In the genomic region with DNA sequence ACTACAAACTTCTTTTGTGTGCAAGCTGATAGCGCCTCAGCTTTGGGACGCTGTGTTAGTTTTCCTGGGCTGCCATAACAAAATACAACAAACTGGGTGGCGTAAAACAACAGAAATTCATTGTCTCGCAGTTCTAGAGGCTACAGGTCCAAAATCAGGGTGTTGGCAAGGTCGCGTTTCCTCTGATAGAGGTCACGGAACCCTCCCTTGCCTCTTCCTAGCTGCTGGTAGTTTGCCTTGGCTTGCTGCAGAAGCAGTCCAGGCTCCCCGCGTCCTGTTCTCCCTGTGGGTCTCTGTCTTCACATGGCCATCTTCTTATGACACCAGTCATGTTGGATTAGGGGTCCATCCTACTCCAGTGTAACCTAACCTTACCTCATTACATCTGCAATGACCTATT, we compare ENCODE assay signal across 14 cellular contexts. TPM values are rescaled to one million over a fixed set of nuclear protein-coding genes. Genes with fewer than 3 reads are reported as not detected.
DNase-seq lines count a peak whose midpoint lies in the region; ATAC-seq, FAIRE-seq and TF ChIP-seq lines count a peak whose summit lies in the region.
"Had no signal": no experiment of that assay in that cellular context is flagged by ENCODE, and none has a peak within 500 bp of the region (broad histone marks: within the 10 kb centered on the region; RNA-seq: fewer than 3 reads in every experiment).

No MANE protein-coding gene starts in this region.

- no peaks in the 10 kb centered on the region for H3K79me2 ChIP-seq in HepG2 (ENCODE audit: insufficient read depth, low read length)

- WGBS in heart left ventricle, 4 donors: 69 to 74% (median 72%) methylated on average over 9 of the region's 9 CpGs
- 81% methylated on average over 9 of the region's 9 CpGs for WGBS in HepG2 (ENCODE audit: low lambda C conversion rate)
- WGBS in right lobe of liver (ENCODE audit: insufficient coverage, low coverage, low lambda C conversion rate, missing lambda C conversion rate): 69% methylated on average over 9 of the region's 9 CpGs

- peak in 1 of 5 donors; percentile 38 for DNase-seq in heart left ventricle
- no peak for DNase-seq in Right ventricle myocardium inferior (ENCODE audit: missing footprints)
- DNase-seq in HepG2 (ENCODE audit: low spot score): no peak
- DNase-seq in right lobe of liver: no peak
- peak; percentile 45 for DNase-seq in mesenteric fat pad (ENCODE audit: low spot score)
- DNase-seq in NOMO-1 treated with DMSO at 0.1 percent for 48 hours (lab: John Stamatoyannopoulos, UW; ENCODE audit: unreplicated experiment): no peak
- DNase-seq: 8988T, AML-193, DMS53, GOT3 had no signal

- TF ChIP-seq POLR2A in heart left ventricle (IDR thresholded peaks at IDR 0.05) (no peak), HepG2 (IDR thresholded peaks at IDR 0.05; ENCODE audit: insufficient read depth in 1 of 2, low read depth in 2 of 2, low read length in 2 of 2) (no peak), right lobe of liver (IDR thresholded peaks at IDR 0.05) (no peak)

- H3K36me3 ChIP-seq in heart left ventricle: no peaks in the 10 kb centered on the region
- H3K36me3 ChIP-seq in HepG2 (replicated peaks in 1 of 2; ENCODE audit: control insufficient read depth in 1 of 2, insufficient read depth in 2 of 2, low read length in 2 of 2): no peaks in the 10 kb centered on the region
- no peaks in the 10 kb centered on the region for H3K36me3 ChIP-seq in right lobe of liver
- H3K36me3 ChIP-seq: BLaER1, HAP-1 had no signal

- POLR2A ChIA-PET in HepG2 (lab: Yijun Ruan, JAX): no interaction called here

- H3K4me1 ChIP-seq in heart left ventricle: peaks cover 0 to 4% (median 0%) of the 10 kb centered on the region in 12 donors
- no peaks in the 10 kb centered on the region for H3K4me1 ChIP-seq in HepG2 (ENCODE audit: insufficient read depth, low read length)
- H3K4me1 ChIP-seq in right lobe of liver: no peaks in the 10 kb centered on the region

- H3K4me2 ChIP-seq in HepG2 (ENCODE audit: low read depth, low read length): no peak overlapping the region
- H3K4me2 ChIP-seq: BLaER1 had no signal

- H3K9me3 ChIP-seq in heart left ventricle (no peaks in the 10 kb centered on the region), HepG2 (ENCODE audit: low read length) (no peaks in the 10 kb centered on the region), right lobe of liver (no peaks in the 10 kb centered on the region)
- H3K9me3 ChIP-seq: BLaER1, HAP-1 had no signal

- BruUV-seq in HepG2 (replicated peaks; lab: Mats Ljungman, UMichigan): no TSS peak

- H4K20me1 ChIP-seq in HepG2 (ENCODE audit: insufficient read depth, low read length): no peaks in the 10 kb centered on the region
- H4K20me1 ChIP-seq: BLaER1 had no signal

- in situ Hi-C loops in HepG2 (cut with HindIII; ENCODE audit: extremely low pct_ligation_motif_present, low pct_unique_long_range_greater_than_20kb): no loop called here

- TF ChIP-seq CTCF in heart left ventricle (IDR thresholded peaks at IDR 0.05): no peak
- TF ChIP-seq CTCF in HepG2 (CRISPR knock-in tag; IDR thresholded peaks at IDR 0.05): no peak
- no peak for TF ChIP-seq CTCF in right lobe of liver (IDR thresholded peaks at IDR 0.05)

- intact Hi-C loops in heart left ventricle (cut with DNase I) (no loop called here), Right ventricle myocardium inferior (cut with DNase I) (no loop called here), HepG2 (cut with micrococcal nuclease; ENCODE audit: unreplicated experiment) (no loop called here), right lobe of liver (cut with DNase I) (no loop called here)

- CTCF ChIA-PET in HepG2 (lab: Yijun Ruan, JAX; ENCODE audit: low intra/inter-chr PET ratio, low total read pairs): no interaction called here

- ATAC-seq in heart left ventricle (peak in 3 of 4 donors; percentile 38 to 51 (median 43)), Right ventricle myocardium inferior (no peak), HepG2 (no peak), right lobe of liver (no peak), HG03520 (IDR thresholded peaks at IDR 0.05; ENCODE audit: unreplicated experiment) (no peak)

- no peak for FAIRE-seq in HepG2 (lab: Jason Lieb, UNC)
- FAIRE-seq: GM18507 had no signal

- no peaks in the 10 kb centered on the region for H3K27me3 ChIP-seq in heart left ventricle
- no peaks in the 10 kb centered on the region for H3K27me3 ChIP-seq in HepG2 (ENCODE audit: control insufficient read depth in 1 of 2, insufficient read depth in 2 of 2, low read length in 2 of 2)
- H3K27me3 ChIP-seq in right lobe of liver: no peaks in the 10 kb centered on the region
- H3K27me3 ChIP-seq: BLaER1 had no signal

- no peak for TF ChIP-seq RAD21 in HepG2 (CRISPR knock-in tag; IDR thresholded peaks at IDR 0.05)

- no peak overlapping the region for H3K9ac ChIP-seq in HepG2 (ENCODE audit: insufficient read depth, low read depth, low read length)
- H3K9ac ChIP-seq: BLaER1 had no signal

- TF ChIP-seq EP300 in HepG2 (IDR thresholded peaks at IDR 0.05; ENCODE audit: low read depth in 2 of 2, low read length in 2 of 2): no peak
- TF ChIP-seq EP300 in HepG2 (CRISPR knock-in tag; IDR thresholded peaks at IDR 0.05; ENCODE audit: borderline replicate concordance): no peak

- peak overlapping the region in 7 of 12 donors; percentile 4 to 47 (median 19) for H3K27ac ChIP-seq in heart left ventricle
- H3K27ac ChIP-seq in HepG2 (ENCODE audit: extremely low read length, insufficient read depth, low read length): no peak overlapping the region
- H3K27ac ChIP-seq in right lobe of liver: no peak overlapping the region
- H3K27ac ChIP-seq: BLaER1 had no signal

- H2AFZ ChIP-seq in HepG2 (ENCODE audit: low read length): peak overlapping the region; percentile 34

- H3K4me3 ChIP-seq in heart left ventricle: no peak overlapping the region
- no peak overlapping the region for H3K4me3 ChIP-seq in HepG2 (replicated peaks in 1 of 3; ENCODE audit: insufficient read depth in 1 of 3, low read depth in 2 of 3, low read length in 3 of 3)
- no peak overlapping the region for H3K4me3 ChIP-seq in right lobe of liver
- H3K4me3 ChIP-seq: BLaER1, HAP-1 had no signal

TF ChIP-seq in HepG2, 621 proteins besides CTCF, POLR2A, EP300 and RAD21 (continues in another document):
- TF ChIP-seq ZNF24 (IDR thresholded peaks at IDR 0.05) (no peak), KDM5B (CRISPR knock-in tag; IDR thresholded peaks at IDR 0.05; ENCODE audit: borderline replicate concordance) (no peak), TMF1 (CRISPR knock-in tag; IDR thresholded peaks at IDR 0.05; ENCODE audit: low read depth) (no peak), PRPF4 (IDR thresholded peaks at IDR 0.05; ENCODE audit: low read depth, low read length, poor library complexity, severe bottlenecking) (no peak), ZNF136 (CRISPR knock-in tag; IDR thresholded peaks at IDR 0.05; ENCODE audit: low read depth) (no peak), CC2D1A (CRISPR knock-in tag; IDR thresholded peaks at IDR 0.05) (no peak), ZSCAN21 (CRISPR knock-in tag; IDR thresholded peaks at IDR 0.05; ENCODE audit: borderline replicate concordance) (no peak), SAP130 (CRISPR knock-in tag; IDR thresholded peaks at IDR 0.05; ENCODE audit: low read depth) (no peak), HMG20A (CRISPR knock-in tag; IDR thresholded peaks at IDR 0.05; ENCODE audit: borderline replicate concordance) (no peak), ATAD3A (CRISPR knock-in tag; IDR thresholded peaks at IDR 0.05) (no peak), ASH2L (IDR thresholded peaks at IDR 0.05; ENCODE audit: insufficient read length, low read depth, low read length) (no peak), ZNF180 (CRISPR knock-in tag; IDR thresholded peaks at IDR 0.05; ENCODE audit: borderline replicate concordance, low read depth) (no peak), DR1 (CRISPR knock-in tag; IDR thresholded peaks at IDR 0.05) (no peak)
- TF ChIP-seq, protein P1, sequence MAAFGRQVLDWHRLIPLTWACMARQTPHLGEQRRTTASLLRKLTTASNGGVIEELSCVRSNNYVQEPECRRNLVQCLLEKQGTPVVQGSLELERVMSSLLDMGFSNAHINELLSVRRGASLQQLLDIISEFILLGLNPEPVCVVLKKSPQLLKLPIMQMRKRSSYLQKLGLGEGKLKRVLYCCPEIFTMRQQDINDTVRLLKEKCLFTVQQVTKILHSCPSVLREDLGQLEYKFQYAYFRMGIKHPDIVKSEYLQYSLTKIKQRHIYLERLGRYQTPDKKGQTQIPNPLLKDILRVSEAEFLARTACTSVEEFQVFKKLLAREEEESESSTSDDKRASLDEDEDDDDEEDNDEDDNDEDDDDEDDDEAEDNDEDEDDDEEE (CRISPR knock-in tag; IDR thresholded peaks at IDR 0.05): no peak

RNA-seq across cellular contexts. Expression of a gene that starts 32.8 kb away (rescaled TPM):
- total RNA-seq in heart left ventricle: 10 to 100 TPM; 20.1 to 55.8 (median 26.3) TPM
- polyA plus RNA-seq in heart left ventricle: 10 to 100 TPM; 10.1 to 30.9 TPM
- 32.8 TPM for total RNA-seq in Right ventricle myocardium inferior
- total RNA-seq in HepG2 (2016; rRNA removed; fragmentation: Illumina TruSeq; extraction: Trizol): 4.3 and 5.1 TPM in 2 replicates
- 1.6 and 1.9 TPM in 2 replicates for total RNA-seq in HepG2 (2016; cell fraction: cytosol; rRNA removed; fragmentation: Illumina TruSeq; extraction: Trizol; ENCODE audit: low read depth)
- total RNA-seq in HepG2 (2016; cell fraction: insoluble cytoplasmic fraction; rRNA removed; fragmentation: Illumina TruSeq; extraction: Trizol): 3.7 and 4.6 TPM in 2 replicates
- total RNA-seq in HepG2 (2016; cell fraction: membrane; rRNA removed; fragmentation: Illumina TruSeq; extraction: Trizol): 1.5 and 1.6 TPM in 2 replicates
- 3.5 and 3.8 TPM in 2 replicates for total RNA-seq in HepG2 (2016; cell fraction: nucleus; rRNA removed; fragmentation: Illumina TruSeq; extraction: Trizol)
- polyA plus RNA-seq in HepG2 (2011; rRNA removed): 3.0 and 3.3 TPM in 2 replicates
- polyA plus RNA-seq in HepG2 (2011; cell fraction: cytosol; rRNA removed): 0.86 and 1.8 TPM in 2 replicates
- 2.6 and 3.6 TPM in 2 replicates for polyA plus RNA-seq in HepG2 (2011; cell fraction: nucleus; rRNA removed)
- 3.2 and 7.0 TPM in 2 replicates for polyA plus RNA-seq in HepG2 (2012)
- polyA plus RNA-seq in HepG2 (2016; cell fraction: cytosol; fragmentation: Illumina TruSeq; extraction: Trizol; ENCODE audit: low read depth): 0.29 and 0.70 TPM in 2 replicates
- 4.4 and 6.1 TPM in 2 replicates for polyA plus RNA-seq in HepG2 (2016; cell fraction: insoluble cytoplasmic fraction; fragmentation: Illumina TruSeq; extraction: Trizol; ENCODE audit: low read depth)
- 0.40 and 0.52 TPM in 2 replicates for polyA plus RNA-seq in HepG2 (2016; cell fraction: membrane; fragmentation: Illumina TruSeq; extraction: Trizol; ENCODE audit: low read depth)
- polyA plus RNA-seq in HepG2 (2016; cell fraction: nucleus; fragmentation: Illumina TruSeq; extraction: Trizol; ENCODE audit: insufficient read depth, low read depth): 5.0 and 6.0 TPM in 2 replicates
- polyA minus RNA-seq in HepG2 (2011; rRNA and poly(A)+ RNA removed; ENCODE audit: low replicate concordance): 0.90 and 1.1 TPM in 2 replicates
- polyA minus RNA-seq in HepG2 (2011; cell fraction: cytosol; rRNA and poly(A)+ RNA removed): 1.1 and 2.1 TPM in 2 replicates
- 7.0 and 9.7 TPM in 2 replicates for polyA minus RNA-seq in HepG2 (2011; cell fraction: nucleus; rRNA and poly(A)+ RNA removed)
- 10 to 100 TPM in 4 of 6 experiments, 1 to 10 TPM in 2; 8.0 to 22.4 (median 12.4) TPM for total RNA-seq in right lobe of liver
- total RNA-seq in mesenteric fat pad: 7.3 TPM

Comparison
In these comparisons a context has a peak if more than half of its experiments do, and no peak if none do; other contexts are left out.
1. ATAC-seq: peak in heart left ventricle (3 of 4); none in Right ventricle myocardium inferior (single experiment), HepG2 (single experiment), right lobe of liver (0 of 4) and HG03520 (single experiment).
2. H3K27ac ChIP-seq: peak in heart left ventricle (7 of 12); none in HepG2 (single experiment) and right lobe of liver (0 of 3).